2 cellular contexts compared by ENCODE assay signal in the genomic region with DNA sequence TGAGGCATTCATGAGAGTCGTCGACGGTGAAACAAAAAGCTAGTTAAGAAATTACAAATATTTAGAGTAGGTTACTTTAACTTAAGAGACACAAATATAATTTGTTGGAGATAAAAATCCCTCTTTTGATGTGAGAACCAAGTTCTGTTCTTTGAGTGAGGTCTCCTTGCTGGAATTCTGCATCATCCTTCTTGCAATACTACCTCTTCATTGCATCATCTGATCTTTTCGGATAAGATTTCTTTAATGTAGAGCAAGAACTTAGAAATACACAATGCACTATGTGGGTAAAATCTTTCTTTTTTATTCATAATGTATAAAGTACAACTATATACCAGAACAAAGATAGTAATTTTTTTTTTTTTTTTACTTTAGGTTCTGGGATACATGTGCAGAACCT.
TF ChIP-seq lines count a peak whose summit lies in the region.

No MANE protein-coding gene starts in this region.

TF ChIP-seq in K562, 482 proteins besides CTCF, POLR2A, EP300 and RAD21 (continued from another document and continues in another):
- TF ChIP-seq, protein P1, sequence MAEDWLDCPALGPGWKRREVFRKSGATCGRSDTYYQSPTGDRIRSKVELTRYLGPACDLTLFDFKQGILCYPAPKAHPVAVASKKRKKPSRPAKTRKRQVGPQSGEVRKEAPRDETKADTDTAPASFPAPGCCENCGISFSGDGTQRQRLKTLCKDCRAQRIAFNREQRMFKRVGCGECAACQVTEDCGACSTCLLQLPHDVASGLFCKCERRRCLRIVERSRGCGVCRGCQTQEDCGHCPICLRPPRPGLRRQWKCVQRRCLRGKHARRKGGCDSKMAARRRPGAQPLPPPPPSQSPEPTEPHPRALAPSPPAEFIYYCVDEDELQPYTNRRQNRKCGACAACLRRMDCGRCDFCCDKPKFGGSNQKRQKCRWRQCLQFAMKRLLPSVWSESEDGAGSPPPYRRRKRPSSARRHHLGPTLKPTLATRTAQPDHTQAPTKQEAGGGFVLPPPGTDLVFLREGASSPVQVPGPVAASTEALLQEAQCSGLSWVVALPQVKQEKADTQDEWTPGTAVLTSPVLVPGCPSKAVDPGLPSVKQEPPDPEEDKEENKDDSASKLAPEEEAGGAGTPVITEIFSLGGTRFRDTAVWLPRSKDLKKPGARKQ (CRISPR knock-in tag; IDR thresholded peaks at IDR 0.05): no peak
- no peak for TF ChIP-seq ZZZ3 (IDR thresholded peaks at IDR 0.05)
- TF ChIP-seq, protein P2, sequence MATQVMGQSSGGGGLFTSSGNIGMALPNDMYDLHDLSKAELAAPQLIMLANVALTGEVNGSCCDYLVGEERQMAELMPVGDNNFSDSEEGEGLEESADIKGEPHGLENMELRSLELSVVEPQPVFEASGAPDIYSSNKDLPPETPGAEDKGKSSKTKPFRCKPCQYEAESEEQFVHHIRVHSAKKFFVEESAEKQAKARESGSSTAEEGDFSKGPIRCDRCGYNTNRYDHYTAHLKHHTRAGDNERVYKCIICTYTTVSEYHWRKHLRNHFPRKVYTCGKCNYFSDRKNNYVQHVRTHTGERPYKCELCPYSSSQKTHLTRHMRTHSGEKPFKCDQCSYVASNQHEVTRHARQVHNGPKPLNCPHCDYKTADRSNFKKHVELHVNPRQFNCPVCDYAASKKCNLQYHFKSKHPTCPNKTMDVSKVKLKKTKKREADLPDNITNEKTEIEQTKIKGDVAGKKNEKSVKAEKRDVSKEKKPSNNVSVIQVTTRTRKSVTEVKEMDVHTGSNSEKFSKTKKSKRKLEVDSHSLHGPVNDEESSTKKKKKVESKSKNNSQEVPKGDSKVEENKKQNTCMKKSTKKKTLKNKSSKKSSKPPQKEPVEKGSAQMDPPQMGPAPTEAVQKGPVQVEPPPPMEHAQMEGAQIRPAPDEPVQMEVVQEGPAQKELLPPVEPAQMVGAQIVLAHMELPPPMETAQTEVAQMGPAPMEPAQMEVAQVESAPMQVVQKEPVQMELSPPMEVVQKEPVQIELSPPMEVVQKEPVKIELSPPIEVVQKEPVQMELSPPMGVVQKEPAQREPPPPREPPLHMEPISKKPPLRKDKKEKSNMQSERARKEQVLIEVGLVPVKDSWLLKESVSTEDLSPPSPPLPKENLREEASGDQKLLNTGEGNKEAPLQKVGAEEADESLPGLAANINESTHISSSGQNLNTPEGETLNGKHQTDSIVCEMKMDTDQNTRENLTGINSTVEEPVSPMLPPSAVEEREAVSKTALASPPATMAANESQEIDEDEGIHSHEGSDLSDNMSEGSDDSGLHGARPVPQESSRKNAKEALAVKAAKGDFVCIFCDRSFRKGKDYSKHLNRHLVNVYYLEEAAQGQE (CRISPR knock-in tag; IDR thresholded peaks at IDR 0.05; ENCODE audit: low read depth): no peak
- no peak for TF ChIP-seq MAFG (tag; conservative IDR thresholded peaks at IDR 0.05)
- TF ChIP-seq TCFL5 (CRISPR knock-in tag; conservative IDR thresholded peaks at IDR 0.05): no peak
- TF ChIP-seq L3MBTL2 (IDR thresholded peaks at IDR 0.05): no peak
- no peak for TF ChIP-seq ADNP (tag; IDR thresholded peaks at IDR 0.05)
- no peak for TF ChIP-seq ZNF311 (CRISPR knock-in tag; IDR thresholded peaks at IDR 0.05)
- TF ChIP-seq CBX5 (IDR thresholded peaks at IDR 0.05; ENCODE audit: borderline replicate concordance, low read depth): no peak
- TF ChIP-seq ZNF12 (CRISPR knock-in tag; IDR thresholded peaks at IDR 0.05): no peak
- TF ChIP-seq, protein P3, sequence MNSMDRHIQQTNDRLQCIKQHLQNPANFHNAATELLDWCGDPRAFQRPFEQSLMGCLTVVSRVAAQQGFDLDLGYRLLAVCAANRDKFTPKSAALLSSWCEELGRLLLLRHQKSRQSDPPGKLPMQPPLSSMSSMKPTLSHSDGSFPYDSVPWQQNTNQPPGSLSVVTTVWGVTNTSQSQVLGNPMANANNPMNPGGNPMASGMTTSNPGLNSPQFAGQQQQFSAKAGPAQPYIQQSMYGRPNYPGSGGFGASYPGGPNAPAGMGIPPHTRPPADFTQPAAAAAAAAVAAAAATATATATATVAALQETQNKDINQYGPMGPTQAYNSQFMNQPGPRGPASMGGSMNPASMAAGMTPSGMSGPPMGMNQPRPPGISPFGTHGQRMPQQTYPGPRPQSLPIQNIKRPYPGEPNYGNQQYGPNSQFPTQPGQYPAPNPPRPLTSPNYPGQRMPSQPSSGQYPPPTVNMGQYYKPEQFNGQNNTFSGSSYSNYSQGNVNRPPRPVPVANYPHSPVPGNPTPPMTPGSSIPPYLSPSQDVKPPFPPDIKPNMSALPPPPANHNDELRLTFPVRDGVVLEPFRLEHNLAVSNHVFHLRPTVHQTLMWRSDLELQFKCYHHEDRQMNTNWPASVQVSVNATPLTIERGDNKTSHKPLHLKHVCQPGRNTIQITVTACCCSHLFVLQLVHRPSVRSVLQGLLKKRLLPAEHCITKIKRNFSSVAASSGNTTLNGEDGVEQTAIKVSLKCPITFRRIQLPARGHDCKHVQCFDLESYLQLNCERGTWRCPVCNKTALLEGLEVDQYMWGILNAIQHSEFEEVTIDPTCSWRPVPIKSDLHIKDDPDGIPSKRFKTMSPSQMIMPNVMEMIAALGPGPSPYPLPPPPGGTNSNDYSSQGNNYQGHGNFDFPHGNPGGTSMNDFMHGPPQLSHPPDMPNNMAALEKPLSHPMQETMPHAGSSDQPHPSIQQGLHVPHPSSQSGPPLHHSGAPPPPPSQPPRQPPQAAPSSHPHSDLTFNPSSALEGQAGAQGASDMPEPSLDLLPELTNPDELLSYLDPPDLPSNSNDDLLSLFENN (IDR thresholded peaks at IDR 0.05; ENCODE audit: low read depth in 2 of 2, low read length in 2 of 2): no peak
- TF ChIP-seq ATF7 (IDR thresholded peaks at IDR 0.05): peak; percentile 56; the same call in 1 of the 2 replicates
- TF ChIP-seq KHSRP (IDR thresholded peaks at IDR 0.05): no peak
- TF ChIP-seq, protein P4, sequence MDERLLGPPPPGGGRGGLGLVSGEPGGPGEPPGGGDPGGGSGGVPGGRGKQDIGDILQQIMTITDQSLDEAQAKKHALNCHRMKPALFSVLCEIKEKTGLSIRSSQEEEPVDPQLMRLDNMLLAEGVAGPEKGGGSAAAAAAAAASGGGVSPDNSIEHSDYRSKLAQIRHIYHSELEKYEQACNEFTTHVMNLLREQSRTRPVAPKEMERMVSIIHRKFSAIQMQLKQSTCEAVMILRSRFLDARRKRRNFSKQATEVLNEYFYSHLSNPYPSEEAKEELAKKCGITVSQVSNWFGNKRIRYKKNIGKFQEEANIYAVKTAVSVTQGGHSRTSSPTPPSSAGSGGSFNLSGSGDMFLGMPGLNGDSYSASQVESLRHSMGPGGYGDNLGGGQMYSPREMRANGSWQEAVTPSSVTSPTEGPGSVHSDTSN (CRISPR knock-in tag; IDR thresholded peaks at IDR 0.05; ENCODE audit: low read depth): no peak
- TF ChIP-seq, protein P4 (tag; conservative IDR thresholded peaks at IDR 0.05; ENCODE audit: low read depth): no peak

TF ChIP-seq in SK-N-SH, 30 proteins besides CTCF, POLR2A, EP300 and RAD21:
- TF ChIP-seq, protein P2 (IDR thresholded peaks at IDR 0.05; ENCODE audit: low read depth, low read length): no peak
- TF ChIP-seq, protein P5, sequence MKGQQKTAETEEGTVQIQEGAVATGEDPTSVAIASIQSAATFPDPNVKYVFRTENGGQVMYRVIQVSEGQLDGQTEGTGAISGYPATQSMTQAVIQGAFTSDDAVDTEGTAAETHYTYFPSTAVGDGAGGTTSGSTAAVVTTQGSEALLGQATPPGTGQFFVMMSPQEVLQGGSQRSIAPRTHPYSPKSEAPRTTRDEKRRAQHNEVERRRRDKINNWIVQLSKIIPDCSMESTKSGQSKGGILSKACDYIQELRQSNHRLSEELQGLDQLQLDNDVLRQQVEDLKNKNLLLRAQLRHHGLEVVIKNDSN (IDR thresholded peaks at IDR 0.05; ENCODE audit: borderline replicate concordance, low read depth): no peak
- TF ChIP-seq FOXJ3 (CRISPR knock-in tag; IDR thresholded peaks at IDR 0.05): no peak
- no peak for TF ChIP-seq POLR2AphosphoS5 (IDR thresholded peaks at IDR 0.05; ENCODE audit: low read depth, low read length)
- TF ChIP-seq, protein P6, sequence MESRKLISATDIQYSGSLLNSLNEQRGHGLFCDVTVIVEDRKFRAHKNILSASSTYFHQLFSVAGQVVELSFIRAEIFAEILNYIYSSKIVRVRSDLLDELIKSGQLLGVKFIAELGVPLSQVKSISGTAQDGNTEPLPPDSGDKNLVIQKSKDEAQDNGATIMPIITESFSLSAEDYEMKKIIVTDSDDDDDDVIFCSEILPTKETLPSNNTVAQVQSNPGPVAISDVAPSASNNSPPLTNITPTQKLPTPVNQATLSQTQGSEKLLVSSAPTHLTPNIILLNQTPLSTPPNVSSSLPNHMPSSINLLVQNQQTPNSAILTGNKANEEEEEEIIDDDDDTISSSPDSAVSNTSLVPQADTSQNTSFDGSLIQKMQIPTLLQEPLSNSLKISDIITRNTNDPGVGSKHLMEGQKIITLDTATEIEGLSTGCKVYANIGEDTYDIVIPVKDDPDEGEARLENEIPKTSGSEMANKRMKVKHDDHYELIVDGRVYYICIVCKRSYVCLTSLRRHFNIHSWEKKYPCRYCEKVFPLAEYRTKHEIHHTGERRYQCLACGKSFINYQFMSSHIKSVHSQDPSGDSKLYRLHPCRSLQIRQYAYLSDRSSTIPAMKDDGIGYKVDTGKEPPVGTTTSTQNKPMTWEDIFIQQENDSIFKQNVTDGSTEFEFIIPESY (IDR thresholded peaks at IDR 0.05; ENCODE audit: borderline replicate concordance, low read depth): no peak
- TF ChIP-seq, protein P7, sequence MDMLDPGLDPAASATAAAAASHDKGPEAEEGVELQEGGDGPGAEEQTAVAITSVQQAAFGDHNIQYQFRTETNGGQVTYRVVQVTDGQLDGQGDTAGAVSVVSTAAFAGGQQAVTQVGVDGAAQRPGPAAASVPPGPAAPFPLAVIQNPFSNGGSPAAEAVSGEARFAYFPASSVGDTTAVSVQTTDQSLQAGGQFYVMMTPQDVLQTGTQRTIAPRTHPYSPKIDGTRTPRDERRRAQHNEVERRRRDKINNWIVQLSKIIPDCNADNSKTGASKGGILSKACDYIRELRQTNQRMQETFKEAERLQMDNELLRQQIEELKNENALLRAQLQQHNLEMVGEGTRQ (IDR thresholded peaks at IDR 0.05; ENCODE audit: borderline replicate concordance, low read depth, low read length): no peak
- TF ChIP-seq FOXM1 (IDR thresholded peaks at IDR 0.05; ENCODE audit: low read depth): no peak
